In the genomic region with DNA sequence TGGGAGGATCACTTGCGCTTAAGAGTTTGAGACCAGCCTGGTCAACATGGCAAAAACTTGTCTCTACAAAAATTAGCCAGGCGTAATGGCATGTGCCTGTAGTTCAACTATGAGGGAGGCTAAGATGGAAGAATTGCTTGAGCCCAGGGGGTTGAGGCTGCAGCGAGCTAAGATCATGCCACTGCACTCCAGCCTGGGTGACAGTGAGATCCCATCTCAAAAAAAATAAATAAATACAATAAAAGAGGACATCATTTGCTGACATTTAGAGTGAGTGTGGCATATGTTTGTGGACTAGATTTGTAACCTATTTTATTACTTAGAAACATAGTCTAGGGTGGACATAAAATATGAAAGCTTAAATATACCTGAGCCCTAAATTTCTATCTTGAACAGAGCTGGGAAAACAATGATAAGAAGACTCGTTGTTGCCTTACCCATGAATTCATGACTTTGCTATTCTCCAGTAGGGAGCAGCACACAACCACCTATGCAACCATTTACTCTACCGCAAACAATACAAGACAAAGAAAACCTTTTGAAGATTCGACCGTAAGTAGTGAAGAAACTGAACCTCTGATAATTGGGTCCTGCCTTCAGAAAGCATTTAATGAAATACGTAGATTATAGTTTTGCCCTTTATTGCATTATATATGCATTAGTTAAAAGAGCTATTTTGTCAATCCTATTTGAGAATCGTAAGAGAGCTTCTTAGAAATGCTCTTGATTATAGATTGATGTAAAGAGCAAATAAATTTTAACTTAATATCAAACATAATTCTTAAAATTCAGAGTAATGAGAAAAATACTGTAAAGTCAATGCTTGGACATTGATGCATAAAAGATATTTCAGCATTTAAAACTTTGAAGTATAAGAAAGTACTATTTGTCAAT, we compare ENCODE assay signal across 8 cellular contexts.
DNase-seq lines count a peak whose midpoint lies in the region; ATAC-seq and TF ChIP-seq lines count a peak whose summit lies in the region.

No MANE protein-coding gene starts in this region.

- no peak for ATAC-seq in activated CD8-positive, alpha-beta T cell treated with anti-CD3 and anti-CD28 coated beads for 36 hours
- no peak for ATAC-seq in activated CD8-positive, alpha-beta T cell treated with anti-CD3 and anti-CD28 coated beads, Interleukin-2, amount 10 ng/mL, durations not matched to agents 7 days and 5 days
- ATAC-seq in Right ventricle myocardium superior (ENCODE audit: poor library complexity), result peak; percentile 94

- POLR2A ChIA-PET in activated CD8-positive, alpha-beta T cell treated with anti-CD3 and anti-CD28 coated beads for 36 hours (lab: Charles Lee), result no interaction called here
- POLR2A ChIA-PET in activated CD8-positive, alpha-beta T cell treated with anti-CD3 and anti-CD28 coated beads, Interleukin-2, amount 10 ng/mL, durations not matched to agents 7 days and 5 days (lab: Charles Lee), result no interaction called here

- H3K27me3 Mint-ChIP-seq in activated CD8-positive, alpha-beta T cell treated with anti-CD3 and anti-CD28 coated beads for 36 hours, result peaks cover 2% of the 10 kb centered on the region
- H3K27me3 Mint-ChIP-seq in activated CD8-positive, alpha-beta T cell treated with anti-CD3 and anti-CD28 coated beads, Interleukin-2, amount 10 ng/mL, durations not matched to agents 7 days and 5 days (ENCODE audit: low read depth), result peaks cover 1% of the 10 kb centered on the region

- H3K4me3 Mint-ChIP-seq in activated CD8-positive, alpha-beta T cell treated with anti-CD3 and anti-CD28 coated beads for 36 hours, result no peak overlapping the region
- H3K4me3 Mint-ChIP-seq in activated CD8-positive, alpha-beta T cell treated with anti-CD3 and anti-CD28 coated beads, Interleukin-2, amount 10 ng/mL, durations not matched to agents 7 days and 5 days, result no peak overlapping the region

- TF ChIP-seq CTCF in activated CD8-positive, alpha-beta T cell treated with anti-CD3 and anti-CD28 coated beads for 36 hours (IDR thresholded peaks at IDR 0.05), result peak; percentile 37
- peak; percentile 68 for TF ChIP-seq CTCF in retinal pigment epithelial cell (conservative IDR thresholded peaks at IDR 0.05; ENCODE audit: low read depth, low read length)

- no peak overlapping the region for H3K4me3 ChIP-seq in retinal pigment epithelial cell (ENCODE audit: low read length)

- CTCF ChIA-PET in activated CD8-positive, alpha-beta T cell treated with anti-CD3 and anti-CD28 coated beads for 36 hours (lab: Charles Lee), result interaction anchor here (0.7 to 2.5 kb wide), 5 partner anchors 22 to 333 kb away, joined by 3 to 7 read pairs (median 3); no protein-coding TSS in a partner anchor
- CTCF ChIA-PET in activated CD8-positive, alpha-beta T cell treated with anti-CD3 and anti-CD28 coated beads, Interleukin-2, amount 10 ng/mL, durations not matched to agents 7 days and 5 days (lab: Charles Lee), result interaction anchor here (1.2 to 1.5 kb wide), 2 partner anchors 8 to 234 kb away, joined by 3 to 5 read pairs; no protein-coding TSS in a partner anchor

- DNase-seq in activated CD8-positive, alpha-beta T cell treated with anti-CD3 and anti-CD28 coated beads for 36 hours, result peak; percentile 3
- no peak for DNase-seq in activated CD8-positive, alpha-beta T cell treated with anti-CD3 and anti-CD28 coated beads, Interleukin-2, amount 10 ng/mL, durations not matched to agents 7 days and 5 days
- DNase-seq in NCI-H1048 (lab: John Stamatoyannopoulos, UW) (peak; percentile 7), SW480 (ENCODE audit: low spot score) (peak; percentile 77), Right ventricle myocardium superior (no peak), retinal pigment epithelial cell (ENCODE audit: low read depth) (no peak)
- no peak for DNase-seq in stimulated activated CD4-positive, alpha-beta T cell treated with anti-CD3 and anti-CD28 coated beads, Interleukin-15, amount 100 ng/mL, for 24 hours
- DNase-seq in stimulated activated CD4-positive, alpha-beta T cell treated with anti-CD3 and anti-CD28 coated beads, Interleukin-4, amount 100 ng/mL, for 24 hours, result no peak

- H3K9me3 Mint-ChIP-seq in activated CD8-positive, alpha-beta T cell treated with anti-CD3 and anti-CD28 coated beads for 36 hours, result no peaks in the 10 kb centered on the region
- H3K9me3 Mint-ChIP-seq in activated CD8-positive, alpha-beta T cell treated with anti-CD3 and anti-CD28 coated beads, Interleukin-2, amount 10 ng/mL, durations not matched to agents 7 days and 5 days (ENCODE audit: insufficient read depth), result no peaks in the 10 kb centered on the region

- H3K4me1 Mint-ChIP-seq in activated CD8-positive, alpha-beta T cell treated with anti-CD3 and anti-CD28 coated beads for 36 hours (ENCODE audit: low read depth), result no peaks in the 10 kb centered on the region
- no peaks in the 10 kb centered on the region for H3K4me1 Mint-ChIP-seq in activated CD8-positive, alpha-beta T cell treated with anti-CD3 and anti-CD28 coated beads, Interleukin-2, amount 10 ng/mL, durations not matched to agents 7 days and 5 days (ENCODE audit: low read depth)

- no peak overlapping the region for H3K27ac Mint-ChIP-seq in activated CD8-positive, alpha-beta T cell treated with anti-CD3 and anti-CD28 coated beads for 36 hours
- no peak overlapping the region for H3K27ac Mint-ChIP-seq in activated CD8-positive, alpha-beta T cell treated with anti-CD3 and anti-CD28 coated beads, Interleukin-2, amount 10 ng/mL, durations not matched to agents 7 days and 5 days

- intact Hi-C loops in activated CD8-positive, alpha-beta T cell treated with anti-CD3 and anti-CD28 coated beads for 36 hours (cut with micrococcal nuclease), result no loop called here
- intact Hi-C loops in Right ventricle myocardium superior (cut with DNase I), result no loop called here

- H3K36me3 Mint-ChIP-seq in activated CD8-positive, alpha-beta T cell treated with anti-CD3 and anti-CD28 coated beads for 36 hours (ENCODE audit: low read depth), result no peaks in the 10 kb centered on the region
- no peaks in the 10 kb centered on the region for H3K36me3 Mint-ChIP-seq in activated CD8-positive, alpha-beta T cell treated with anti-CD3 and anti-CD28 coated beads, Interleukin-2, amount 10 ng/mL, durations not matched to agents 7 days and 5 days (ENCODE audit: low read depth)

Comparison
In these comparisons a context has a peak if more than half of its experiments do, and no peak if none do; other contexts are left out.
1. DNase-seq: peak in activated CD8-positive, alpha-beta T cell treated with anti-CD3 and anti-CD28 coated beads for 36 hours (single experiment), NCI-H1048 (single experiment) and SW480 (single experiment); none in activated CD8-positive, alpha-beta T cell treated with anti-CD3 and anti-CD28 coated beads, Interleukin-2, amount 10 ng/mL, durations not matched to agents 7 days and 5 days (single experiment), Right ventricle myocardium superior (single experiment), retinal pigment epithelial cell (single experiment), stimulated activated CD4-positive, alpha-beta T cell treated with anti-CD3 and anti-CD28 coated beads, Interleukin-15, amount 100 ng/mL, for 24 hours (single experiment) and stimulated activated CD4-positive, alpha-beta T cell treated with anti-CD3 and anti-CD28 coated beads, Interleukin-4, amount 100 ng/mL, for 24 hours (single experiment).